ENCODE assay signal across 1 cellular context in the genomic region with DNA sequence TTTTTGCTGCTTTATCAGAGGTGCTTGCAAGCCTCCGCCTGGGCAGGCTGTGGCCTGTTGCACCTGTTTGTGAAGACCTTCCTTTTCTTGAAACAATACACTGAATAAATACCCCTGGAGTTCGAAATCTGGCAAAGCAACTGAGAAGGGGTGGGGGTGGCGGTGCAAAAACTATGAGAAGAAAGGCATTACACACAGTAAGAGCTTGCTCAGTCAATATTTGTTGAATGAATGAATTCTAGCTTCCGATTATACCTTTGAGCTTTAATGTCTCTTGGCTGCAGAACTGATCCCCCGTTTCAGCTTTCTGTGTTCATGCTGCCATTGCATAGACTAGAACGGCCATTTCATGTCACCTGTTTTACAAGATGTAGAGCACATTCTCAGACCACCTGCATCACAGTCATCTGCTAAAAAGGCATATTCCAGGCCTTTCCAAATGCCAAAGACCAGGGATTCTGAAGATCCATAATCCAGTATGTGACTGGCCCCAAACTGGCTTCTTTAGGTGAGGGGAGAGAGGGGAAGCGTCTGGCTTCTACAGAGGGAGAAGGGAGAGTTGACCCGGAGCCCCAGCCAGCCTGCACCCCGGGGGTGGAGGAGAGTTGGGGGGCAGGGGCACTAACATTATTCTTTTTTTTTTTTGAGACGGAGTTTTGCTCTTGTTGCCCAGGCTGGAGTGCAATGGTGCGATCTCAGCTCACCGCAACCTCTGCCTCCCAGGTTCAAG.
TF ChIP-seq lines count a peak whose summit lies in the region.

No MANE protein-coding gene starts in this region.

TF ChIP-seq in HepG2, 621 proteins besides CTCF, POLR2A, EP300 and RAD21 (continued from another document and continues in another):
- TF ChIP-seq, protein P1, sequence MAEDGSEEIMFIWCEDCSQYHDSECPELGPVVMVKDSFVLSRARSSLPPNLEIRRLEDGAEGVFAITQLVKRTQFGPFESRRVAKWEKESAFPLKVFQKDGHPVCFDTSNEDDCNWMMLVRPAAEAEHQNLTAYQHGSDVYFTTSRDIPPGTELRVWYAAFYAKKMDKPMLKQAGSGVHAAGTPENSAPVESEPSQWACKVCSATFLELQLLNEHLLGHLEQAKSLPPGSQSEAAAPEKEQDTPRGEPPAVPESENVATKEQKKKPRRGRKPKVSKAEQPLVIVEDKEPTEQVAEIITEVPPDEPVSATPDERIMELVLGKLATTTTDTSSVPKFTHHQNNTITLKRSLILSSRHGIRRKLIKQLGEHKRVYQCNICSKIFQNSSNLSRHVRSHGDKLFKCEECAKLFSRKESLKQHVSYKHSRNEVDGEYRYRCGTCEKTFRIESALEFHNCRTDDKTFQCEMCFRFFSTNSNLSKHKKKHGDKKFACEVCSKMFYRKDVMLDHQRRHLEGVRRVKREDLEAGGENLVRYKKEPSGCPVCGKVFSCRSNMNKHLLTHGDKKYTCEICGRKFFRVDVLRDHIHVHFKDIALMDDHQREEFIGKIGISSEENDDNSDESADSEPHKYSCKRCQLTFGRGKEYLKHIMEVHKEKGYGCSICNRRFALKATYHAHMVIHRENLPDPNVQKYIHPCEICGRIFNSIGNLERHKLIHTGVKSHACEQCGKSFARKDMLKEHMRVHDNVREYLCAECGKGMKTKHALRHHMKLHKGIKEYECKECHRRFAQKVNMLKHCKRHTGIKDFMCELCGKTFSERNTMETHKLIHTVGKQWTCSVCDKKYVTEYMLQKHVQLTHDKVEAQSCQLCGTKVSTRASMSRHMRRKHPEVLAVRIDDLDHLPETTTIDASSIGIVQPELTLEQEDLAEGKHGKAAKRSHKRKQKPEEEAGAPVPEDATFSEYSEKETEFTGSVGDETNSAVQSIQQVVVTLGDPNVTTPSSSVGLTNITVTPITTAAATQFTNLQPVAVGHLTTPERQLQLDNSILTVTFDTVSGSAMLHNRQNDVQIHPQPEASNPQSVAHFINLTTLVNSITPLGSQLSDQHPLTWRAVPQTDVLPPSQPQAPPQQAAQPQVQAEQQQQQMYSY (CRISPR knock-in tag; IDR thresholded peaks at IDR 0.05) = no peak
- TF ChIP-seq, protein P2, sequence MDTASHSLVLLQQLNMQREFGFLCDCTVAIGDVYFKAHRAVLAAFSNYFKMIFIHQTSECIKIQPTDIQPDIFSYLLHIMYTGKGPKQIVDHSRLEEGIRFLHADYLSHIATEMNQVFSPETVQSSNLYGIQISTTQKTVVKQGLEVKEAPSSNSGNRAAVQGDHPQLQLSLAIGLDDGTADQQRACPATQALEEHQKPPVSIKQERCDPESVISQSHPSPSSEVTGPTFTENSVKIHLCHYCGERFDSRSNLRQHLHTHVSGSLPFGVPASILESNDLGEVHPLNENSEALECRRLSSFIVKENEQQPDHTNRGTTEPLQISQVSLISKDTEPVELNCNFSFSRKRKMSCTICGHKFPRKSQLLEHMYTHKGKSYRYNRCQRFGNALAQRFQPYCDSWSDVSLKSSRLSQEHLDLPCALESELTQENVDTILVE (CRISPR knock-in tag; IDR thresholded peaks at IDR 0.05) = no peak
- TF ChIP-seq LCORL (IDR thresholded peaks at IDR 0.05) (no peak), LCORL (CRISPR knock-in tag; IDR thresholded peaks at IDR 0.05) (peak; percentile 43; the same call in 1 of the 2 replicates), SATB2 (CRISPR knock-in tag; IDR thresholded peaks at IDR 0.05) (no peak), CBX1 (IDR thresholded peaks at IDR 0.05; ENCODE audit: low read depth) (no peak), FIP1L1 (IDR thresholded peaks at IDR 0.05; ENCODE audit: borderline replicate concordance, insufficient read depth, low read depth, low read length) (no peak), ZNF430 (CRISPR knock-in tag; IDR thresholded peaks at IDR 0.05) (no peak), ZKSCAN5 (CRISPR knock-in tag; IDR thresholded peaks at IDR 0.05) (no peak)
- TF ChIP-seq, protein P3, sequence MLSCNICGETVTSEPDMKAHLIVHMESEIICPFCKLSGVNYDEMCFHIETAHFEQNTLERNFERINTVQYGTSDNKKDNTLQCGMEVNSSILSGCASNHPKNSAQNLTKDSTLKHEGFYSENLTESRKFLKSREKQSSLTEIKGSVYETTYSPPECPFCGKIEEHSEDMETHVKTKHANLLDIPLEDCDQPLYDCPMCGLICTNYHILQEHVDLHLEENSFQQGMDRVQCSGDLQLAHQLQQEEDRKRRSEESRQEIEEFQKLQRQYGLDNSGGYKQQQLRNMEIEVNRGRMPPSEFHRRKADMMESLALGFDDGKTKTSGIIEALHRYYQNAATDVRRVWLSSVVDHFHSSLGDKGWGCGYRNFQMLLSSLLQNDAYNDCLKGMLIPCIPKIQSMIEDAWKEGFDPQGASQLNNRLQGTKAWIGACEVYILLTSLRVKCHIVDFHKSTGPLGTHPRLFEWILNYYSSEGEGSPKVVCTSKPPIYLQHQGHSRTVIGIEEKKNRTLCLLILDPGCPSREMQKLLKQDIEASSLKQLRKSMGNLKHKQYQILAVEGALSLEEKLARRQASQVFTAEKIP (CRISPR knock-in tag; IDR thresholded peaks at IDR 0.05; ENCODE audit: borderline replicate concordance) = no peak
- TF ChIP-seq, protein P4, sequence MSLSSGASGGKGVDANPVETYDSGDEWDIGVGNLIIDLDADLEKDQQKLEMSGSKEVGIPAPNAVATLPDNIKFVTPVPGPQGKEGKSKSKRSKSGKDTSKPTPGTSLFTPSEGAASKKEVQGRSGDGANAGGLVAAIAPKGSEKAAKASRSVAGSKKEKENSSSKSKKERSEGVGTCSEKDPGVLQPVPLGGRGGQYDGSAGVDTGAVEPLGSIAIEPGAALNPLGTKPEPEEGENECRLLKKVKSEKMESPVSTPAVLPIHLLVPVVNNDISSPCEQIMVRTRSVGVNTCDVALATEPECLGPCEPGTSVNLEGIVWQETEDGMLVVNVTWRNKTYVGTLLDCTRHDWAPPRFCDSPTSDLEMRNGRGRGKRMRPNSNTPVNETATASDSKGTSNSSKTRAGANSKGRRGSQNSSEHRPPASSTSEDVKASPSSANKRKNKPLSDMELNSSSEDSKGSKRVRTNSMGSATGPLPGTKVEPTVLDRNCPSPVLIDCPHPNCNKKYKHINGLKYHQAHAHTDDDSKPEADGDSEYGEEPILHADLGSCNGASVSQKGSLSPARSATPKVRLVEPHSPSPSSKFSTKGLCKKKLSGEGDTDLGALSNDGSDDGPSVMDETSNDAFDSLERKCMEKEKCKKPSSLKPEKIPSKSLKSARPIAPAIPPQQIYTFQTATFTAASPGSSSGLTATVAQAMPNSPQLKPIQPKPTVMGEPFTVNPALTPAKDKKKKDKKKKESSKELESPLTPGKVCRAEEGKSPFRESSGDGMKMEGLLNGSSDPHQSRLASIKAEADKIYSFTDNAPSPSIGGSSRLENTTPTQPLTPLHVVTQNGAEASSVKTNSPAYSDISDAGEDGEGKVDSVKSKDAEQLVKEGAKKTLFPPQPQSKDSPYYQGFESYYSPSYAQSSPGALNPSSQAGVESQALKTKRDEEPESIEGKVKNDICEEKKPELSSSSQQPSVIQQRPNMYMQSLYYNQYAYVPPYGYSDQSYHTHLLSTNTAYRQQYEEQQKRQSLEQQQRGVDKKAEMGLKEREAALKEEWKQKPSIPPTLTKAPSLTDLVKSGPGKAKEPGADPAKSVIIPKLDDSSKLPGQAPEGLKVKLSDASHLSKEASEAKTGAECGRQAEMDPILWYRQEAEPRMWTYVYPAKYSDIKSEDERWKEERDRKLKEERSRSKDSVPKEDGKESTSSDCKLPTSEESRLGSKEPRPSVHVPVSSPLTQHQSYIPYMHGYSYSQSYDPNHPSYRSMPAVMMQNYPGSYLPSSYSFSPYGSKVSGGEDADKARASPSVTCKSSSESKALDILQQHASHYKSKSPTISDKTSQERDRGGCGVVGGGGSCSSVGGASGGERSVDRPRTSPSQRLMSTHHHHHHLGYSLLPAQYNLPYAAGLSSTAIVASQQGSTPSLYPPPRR (CRISPR knock-in tag; IDR thresholded peaks at IDR 0.05; ENCODE audit: borderline replicate concordance) = peak; percentile 72; the same call in 1 of the 2 replicates
- TF ChIP-seq, protein P5, sequence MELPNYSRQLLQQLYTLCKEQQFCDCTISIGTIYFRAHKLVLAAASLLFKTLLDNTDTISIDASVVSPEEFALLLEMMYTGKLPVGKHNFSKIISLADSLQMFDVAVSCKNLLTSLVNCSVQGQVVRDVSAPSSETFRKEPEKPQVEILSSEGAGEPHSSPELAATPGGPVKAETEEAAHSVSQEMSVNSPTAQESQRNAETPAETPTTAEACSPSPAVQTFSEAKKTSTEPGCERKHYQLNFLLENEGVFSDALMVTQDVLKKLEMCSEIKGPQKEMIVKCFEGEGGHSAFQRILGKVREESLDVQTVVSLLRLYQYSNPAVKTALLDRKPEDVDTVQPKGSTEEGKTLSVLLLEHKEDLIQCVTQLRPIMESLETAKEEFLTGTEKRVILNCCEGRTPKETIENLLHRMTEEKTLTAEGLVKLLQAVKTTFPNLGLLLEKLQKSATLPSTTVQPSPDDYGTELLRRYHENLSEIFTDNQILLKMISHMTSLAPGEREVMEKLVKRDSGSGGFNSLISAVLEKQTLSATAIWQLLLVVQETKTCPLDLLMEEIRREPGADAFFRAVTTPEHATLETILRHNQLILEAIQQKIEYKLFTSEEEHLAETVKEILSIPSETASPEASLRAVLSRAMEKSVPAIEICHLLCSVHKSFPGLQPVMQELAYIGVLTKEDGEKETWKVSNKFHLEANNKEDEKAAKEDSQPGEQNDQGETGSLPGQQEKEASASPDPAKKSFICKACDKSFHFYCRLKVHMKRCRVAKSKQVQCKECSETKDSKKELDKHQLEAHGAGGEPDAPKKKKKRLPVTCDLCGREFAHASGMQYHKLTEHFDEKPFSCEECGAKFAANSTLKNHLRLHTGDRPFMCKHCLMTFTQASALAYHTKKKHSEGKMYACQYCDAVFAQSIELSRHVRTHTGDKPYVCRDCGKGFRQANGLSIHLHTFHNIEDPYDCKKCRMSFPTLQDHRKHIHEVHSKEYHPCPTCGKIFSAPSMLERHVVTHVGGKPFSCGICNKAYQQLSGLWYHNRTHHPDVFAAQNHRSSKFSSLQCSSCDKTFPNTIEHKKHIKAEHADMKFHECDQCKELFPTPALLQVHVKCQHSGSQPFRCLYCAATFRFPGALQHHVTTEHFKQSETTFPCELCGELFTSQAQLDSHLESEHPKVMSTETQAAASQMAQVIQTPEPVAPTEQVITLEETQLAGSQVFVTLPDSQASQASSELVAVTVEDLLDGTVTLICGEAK (IDR thresholded peaks at IDR 0.05) = no peak
- TF ChIP-seq, protein P5 (CRISPR knock-in tag; IDR thresholded peaks at IDR 0.05) = no peak
- TF ChIP-seq, protein P6, sequence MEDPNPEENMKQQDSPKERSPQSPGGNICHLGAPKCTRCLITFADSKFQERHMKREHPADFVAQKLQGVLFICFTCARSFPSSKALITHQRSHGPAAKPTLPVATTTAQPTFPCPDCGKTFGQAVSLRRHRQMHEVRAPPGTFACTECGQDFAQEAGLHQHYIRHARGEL (CRISPR knock-in tag; IDR thresholded peaks at IDR 0.05) = no peak
- TF ChIP-seq, protein P7, sequence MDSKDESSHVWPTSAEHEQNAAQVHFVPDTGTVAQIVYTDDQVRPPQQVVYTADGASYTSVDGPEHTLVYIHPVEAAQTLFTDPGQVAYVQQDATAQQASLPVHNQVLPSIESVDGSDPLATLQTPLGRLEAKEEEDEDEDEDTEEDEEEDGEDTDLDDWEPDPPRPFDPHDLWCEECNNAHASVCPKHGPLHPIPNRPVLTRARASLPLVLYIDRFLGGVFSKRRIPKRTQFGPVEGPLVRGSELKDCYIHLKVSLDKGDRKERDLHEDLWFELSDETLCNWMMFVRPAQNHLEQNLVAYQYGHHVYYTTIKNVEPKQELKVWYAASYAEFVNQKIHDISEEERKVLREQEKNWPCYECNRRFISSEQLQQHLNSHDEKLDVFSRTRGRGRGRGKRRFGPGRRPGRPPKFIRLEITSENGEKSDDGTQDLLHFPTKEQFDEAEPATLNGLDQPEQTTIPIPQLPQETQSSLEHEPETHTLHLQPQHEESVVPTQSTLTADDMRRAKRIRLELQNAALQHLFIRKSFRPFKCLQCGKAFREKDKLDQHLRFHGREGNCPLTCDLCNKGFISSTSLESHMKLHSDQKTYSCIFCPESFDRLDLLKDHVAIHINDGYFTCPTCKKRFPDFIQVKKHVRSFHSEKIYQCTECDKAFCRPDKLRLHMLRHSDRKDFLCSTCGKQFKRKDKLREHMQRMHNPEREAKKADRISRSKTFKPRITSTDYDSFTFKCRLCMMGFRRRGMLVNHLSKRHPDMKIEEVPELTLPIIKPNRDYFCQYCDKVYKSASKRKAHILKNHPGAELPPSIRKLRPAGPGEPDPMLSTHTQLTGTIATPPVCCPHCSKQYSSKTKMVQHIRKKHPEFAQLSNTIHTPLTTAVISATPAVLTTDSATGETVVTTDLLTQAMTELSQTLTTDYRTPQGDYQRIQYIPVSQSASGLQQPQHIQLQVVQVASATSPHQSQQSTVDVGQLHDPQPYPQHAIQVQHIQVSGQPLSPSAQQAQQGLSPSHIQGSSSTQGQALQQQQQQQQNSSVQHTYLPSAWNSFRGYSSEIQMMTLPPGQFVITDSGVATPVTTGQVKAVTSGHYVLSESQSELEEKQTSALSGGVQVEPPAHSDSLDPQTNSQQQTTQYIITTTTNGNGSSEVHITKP (CRISPR knock-in tag; IDR thresholded peaks at IDR 0.05; ENCODE audit: low read depth) = no peak
- TF ChIP-seq, protein P8, sequence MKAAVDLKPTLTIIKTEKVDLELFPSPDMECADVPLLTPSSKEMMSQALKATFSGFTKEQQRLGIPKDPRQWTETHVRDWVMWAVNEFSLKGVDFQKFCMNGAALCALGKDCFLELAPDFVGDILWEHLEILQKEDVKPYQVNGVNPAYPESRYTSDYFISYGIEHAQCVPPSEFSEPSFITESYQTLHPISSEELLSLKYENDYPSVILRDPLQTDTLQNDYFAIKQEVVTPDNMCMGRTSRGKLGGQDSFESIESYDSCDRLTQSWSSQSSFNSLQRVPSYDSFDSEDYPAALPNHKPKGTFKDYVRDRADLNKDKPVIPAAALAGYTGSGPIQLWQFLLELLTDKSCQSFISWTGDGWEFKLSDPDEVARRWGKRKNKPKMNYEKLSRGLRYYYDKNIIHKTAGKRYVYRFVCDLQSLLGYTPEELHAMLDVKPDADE (CRISPR knock-in tag; IDR thresholded peaks at IDR 0.05) = no peak
